Comparison of ENCODE assay signal across 8 cellular contexts in genomic region chr12:24903305-24904088, GRCh38. TPM values are rescaled to one million over a fixed set of nuclear protein-coding genes. Genes with fewer than 3 reads are reported as not detected.
DNase-seq lines count a peak whose midpoint lies in the region; ATAC-seq and TF ChIP-seq lines count a peak whose summit lies in the region.

No MANE protein-coding gene starts in this region.

- peak; percentile 53 for DNase-seq in GM23248
- peak in 35 of 56 donors; percentile 11 to 77 (median 46) for DNase-seq in amygdala (lab: John Stamatoyannopoulos, UW)
- no peak for DNase-seq in immature natural killer cell
- DNase-seq in KBM-7: no peak
- no peak for DNase-seq in activated gamma-delta T cell (lab: John Stamatoyannopoulos, UW)
- no peak for DNase-seq in Calu3

- H3F3A ChIP-seq in GM23248 (ENCODE audit: insufficient read depth): peaks cover 44% of the 10 kb centered on the region

- no peaks in the 10 kb centered on the region for H4K20me1 ChIP-seq in GM23248 (ENCODE audit: insufficient read depth)

- peak overlapping the region; percentile 75 for H3K4me2 ChIP-seq in GM23248 (ENCODE audit: unreplicated experiment)

- peaks cover 44% of the 10 kb centered on the region for H3K79me2 ChIP-seq in GM23248 (ENCODE audit: insufficient read depth)

- in situ Hi-C loops in GM23248 (cut with MboI): no loop called here
- in situ Hi-C loops in KBM-7 (cut with MboI; ENCODE audit: low pct_unique_long_range_greater_than_20kb, low sequenced_read_pairs): no loop called here

- 0 out of 2 replicates have a peak, but pooled peaks cover 4% of the 10 kb centered on the region for H3K36me3 ChIP-seq in GM23248 (ENCODE audit: low read depth)

- peak overlapping the region; percentile 4; the same call in 1 of the 2 replicates for H3K27ac ChIP-seq in GM23248

- peak overlapping the region; percentile 57 for H2AFZ ChIP-seq in GM23248

- H3K4me3 Mint-ChIP-seq in immature natural killer cell (peak overlapping the region; percentile 3 to 77 (median 71)), Calu3 (ENCODE audit: low read depth, unreplicated experiment) (no peak overlapping the region)
- H3K4me3 Mint-ChIP-seq in stimulated activated memory B cell treated with anti-CD40 and anti-IgM and Interleukin-4, amounts not matched to agents 10 μg/mL and 1 μg/mL and 100 μg/mL, for 72 hours: peak overlapping the region; percentile 84

- peaks cover 50% of the 10 kb centered on the region for H3K4me1 ChIP-seq in GM23248 (ENCODE audit: insufficient read depth)

- TF ChIP-seq CTCF in Calu3 (IDR thresholded peaks at IDR 0.05; ENCODE audit: unreplicated experiment): no peak

- CTCF ChIA-PET in Calu3 (lab: Charles Lee): no interaction called here

- H3K9me2 ChIP-seq in GM23248 (ENCODE audit: insufficient read depth): no peaks in the 10 kb centered on the region

- BruUV-seq in Calu3 (replicated peaks; lab: Mats Ljungman, UMichigan): no TSS peak

- peaks cover 15 to 16% of the 10 kb centered on the region in 2 donors for H3K4me1 Mint-ChIP-seq in immature natural killer cell
- peaks cover 22% of the 10 kb centered on the region for H3K4me1 Mint-ChIP-seq in stimulated activated memory B cell treated with anti-CD40 and anti-IgM and Interleukin-4, amounts not matched to agents 10 μg/mL and 1 μg/mL and 100 μg/mL, for 72 hours
- no peaks in the 10 kb centered on the region for H3K4me1 Mint-ChIP-seq in Calu3 (ENCODE audit: low read depth, unreplicated experiment)

- no peaks in the 10 kb centered on the region for H3K9me3 ChIP-seq in GM23248 (ENCODE audit: low read depth)

- H3K4me3 ChIP-seq in GM23248: peak overlapping the region; percentile 76

- H3K9me3 Mint-ChIP-seq in immature natural killer cell (no peaks in the 10 kb centered on the region), Calu3 (ENCODE audit: low read depth, unreplicated experiment) (peaks cover 4% of the 10 kb centered on the region)
- peaks cover 4% of the 10 kb centered on the region for H3K9me3 Mint-ChIP-seq in stimulated activated memory B cell treated with anti-CD40 and anti-IgM and Interleukin-4, amounts not matched to agents 10 μg/mL and 1 μg/mL and 100 μg/mL, for 72 hours

- H3K27ac Mint-ChIP-seq in immature natural killer cell: no peak overlapping the region
- H3K27ac Mint-ChIP-seq in stimulated activated memory B cell treated with anti-CD40 and anti-IgM and Interleukin-4, amounts not matched to agents 10 μg/mL and 1 μg/mL and 100 μg/mL, for 72 hours: no peak overlapping the region
- H3K27ac Mint-ChIP-seq in Calu3 (ENCODE audit: unreplicated experiment): no peak overlapping the region

- ATAC-seq in stimulated activated memory B cell treated with anti-CD40 and anti-IgM and Interleukin-4, amounts not matched to agents 10 μg/mL and 1 μg/mL and 100 μg/mL, for 72 hours: no peak
- no peak for ATAC-seq in GM21786 (IDR thresholded peaks at IDR 0.05; ENCODE audit: unreplicated experiment)

- peak overlapping the region; percentile 70 for H3K9ac ChIP-seq in GM23248

- H3K27me3 ChIP-seq in GM23248 (replicated peaks; ENCODE audit: insufficient read depth): no peaks in the 10 kb centered on the region

- H3K36me3 Mint-ChIP-seq in immature natural killer cell: no peaks in the 10 kb centered on the region
- H3K36me3 Mint-ChIP-seq in stimulated activated memory B cell treated with anti-CD40 and anti-IgM and Interleukin-4, amounts not matched to agents 10 μg/mL and 1 μg/mL and 100 μg/mL, for 72 hours: peaks cover 12% of the 10 kb centered on the region
- H3K36me3 Mint-ChIP-seq in Calu3 (ENCODE audit: insufficient read depth, unreplicated experiment): no peaks in the 10 kb centered on the region

- intact Hi-C loops in Calu3 (cut with micrococcal nuclease; ENCODE audit: unreplicated experiment): no loop called here

- 24 to 25% methylated on average over 27 of the region's 27 CpGs for WGBS in GM23248 (ENCODE audit: low coverage in 1 of 2, low lambda C conversion rate in 2 of 2, missing lambda C conversion rate in 2 of 2), 2 experiments

- H3K27me3 Mint-ChIP-seq in immature natural killer cell (ENCODE audit: low read depth in 3 of 3): peaks cover 5 to 14% (median 9%) of the 10 kb centered on the region in 3 donors
- H3K27me3 Mint-ChIP-seq in stimulated activated memory B cell treated with anti-CD40 and anti-IgM and Interleukin-4, amounts not matched to agents 10 μg/mL and 1 μg/mL and 100 μg/mL, for 72 hours: no peaks in the 10 kb centered on the region
- H3K27me3 Mint-ChIP-seq in Calu3 (ENCODE audit: unreplicated experiment): no peaks in the 10 kb centered on the region

RNA-seq across cellular contexts. Expression of gene BCAT1, which starts 45.4 kb away (rescaled TPM):
- total RNA-seq in GM23248 (2014; rRNA removed; shearing (Covaris generic)): 72.1 and 109 TPM in 2 replicates
- 51.9 and 60.6 TPM in 2 replicates for polyA plus RNA-seq in GM23248 (2016; fragmentation: Nextera tagmentation; extraction: Ambion mirVana)
- under 1 TPM in 2 of 3 donors, not detected in 1; 0.10 to 0.20 TPM for polyA plus RNA-seq in immature natural killer cell
- total RNA-seq in Calu3 (2022): 0.98 and 4.0 TPM in 2 replicates

Comparison
In these comparisons a context has a peak if more than half of its experiments do, and no peak if none do; other contexts are left out.
1. DNase-seq: peak in GM23248 (single experiment) and amygdala (35 of 56); none in immature natural killer cell (0 of 3), KBM-7 (single experiment), activated gamma-delta T cell (single experiment) and Calu3 (single experiment).
2. RNA of gene BCAT1, which starts 45.4 kb away (total RNA-seq): 72.1 to 109 TPM in GM23248; 0.98 to 4.0 TPM in Calu3; every median in the first group is over 10 times any median in the second.